In genomic region chr1:224666911-224667310, GRCh38 we compare ENCODE assay signal across 22 cellular contexts.
"Had no signal": no experiment of that assay in that cellular context is flagged by ENCODE, and none has a peak within 500 bp of the region (broad histone marks: within the 10 kb centered on the region; RNA-seq: fewer than 3 reads in every experiment).

No MANE protein-coding gene starts in this region.

- ATAC-seq: foreskin keratinocyte; left colon; left ventricle myocardium superior; natural killer cell treated with Interleukin-12 subunit alpha and Interleukin-12 subunit beta and Interleukin-15 and Interleukin-18, amount 100 ng/mL, for 72 hours; stimulated activated naive B cell treated with anti-CD40 and anti-IgM and Interleukin-4, amounts not matched to agents 10 μg/mL and 1 μg/mL and 100 μg/mL, for 72 hours had no signal

- H3K9ac ChIP-seq: neural progenitor cell had no signal

- H3K4me1 Mint-ChIP-seq: stimulated activated naive B cell treated with anti-CD40 and anti-IgM and Interleukin-4, amounts not matched to agents 10 μg/mL and 1 μg/mL and 100 μg/mL, for 72 hours had no signal

- DNase-seq: effector memory CD4-positive, alpha-beta T cell; foreskin keratinocyte; left colon; left ventricle myocardium superior; mesenchymal stem cell; midbrain; nucleus accumbens; ovary; sigmoid colon; stimulated activated CD4-positive, alpha-beta T cell treated with anti-CD3 and anti-CD28 coated beads, Interleukin-2, amount 100 ng/mL, for 24 hours; stimulated activated CD4-positive, alpha-beta T cell treated with anti-CD3 and anti-CD28 coated beads, Interleukin-4, amount 100 ng/mL, for 4 hours; stimulated activated naive B cell treated with anti-CD40 and anti-IgM and Interleukin-4, amounts not matched to agents 10 μg/mL and 1 μg/mL and 100 μg/mL, for 72 hours; stomach; substantia nigra; transverse colon had no signal

- H3K27me3 ChIP-seq: esophagus muscularis mucosa, neural progenitor cell, ovary, right atrium auricular region, sigmoid colon, stomach, transverse colon had no signal

- H3K9me3 Mint-ChIP-seq: natural killer cell treated with Interleukin-12 subunit alpha and Interleukin-12 subunit beta and Interleukin-15 and Interleukin-18, amount 100 ng/mL, for 72 hours; neural progenitor cell; stimulated activated naive B cell treated with anti-CD40 and anti-IgM and Interleukin-4, amounts not matched to agents 10 μg/mL and 1 μg/mL and 100 μg/mL, for 72 hours had no signal

- H3K4me3 ChIP-seq: esophagus muscularis mucosa, lung, neural progenitor cell, ovary, right atrium auricular region, sigmoid colon, skin epidermis, stomach, thoracic aorta, transverse colon had no signal

- H3K27ac Mint-ChIP-seq: natural killer cell treated with Interleukin-12 subunit alpha and Interleukin-12 subunit beta and Interleukin-15 and Interleukin-18, amount 100 ng/mL, for 72 hours; neural progenitor cell; stimulated activated naive B cell treated with anti-CD40 and anti-IgM and Interleukin-4, amounts not matched to agents 10 μg/mL and 1 μg/mL and 100 μg/mL, for 72 hours had no signal

- H3K36me3 ChIP-seq: esophagus muscularis mucosa, neural progenitor cell, ovary, right atrium auricular region, sigmoid colon, stomach, thoracic aorta, transverse colon had no signal

- H3K4me3 Mint-ChIP-seq: natural killer cell treated with Interleukin-12 subunit alpha and Interleukin-12 subunit beta and Interleukin-15 and Interleukin-18, amount 100 ng/mL, for 72 hours; neural progenitor cell; stimulated activated naive B cell treated with anti-CD40 and anti-IgM and Interleukin-4, amounts not matched to agents 10 μg/mL and 1 μg/mL and 100 μg/mL, for 72 hours had no signal

- H3K36me3 Mint-ChIP-seq: natural killer cell treated with Interleukin-12 subunit alpha and Interleukin-12 subunit beta and Interleukin-15 and Interleukin-18, amount 100 ng/mL, for 72 hours; neural progenitor cell; stimulated activated naive B cell treated with anti-CD40 and anti-IgM and Interleukin-4, amounts not matched to agents 10 μg/mL and 1 μg/mL and 100 μg/mL, for 72 hours had no signal

- H3K4me2 ChIP-seq: neural progenitor cell had no signal

- H3K9me3 ChIP-seq: esophagus muscularis mucosa, ovary, right atrium auricular region, sigmoid colon, stomach, thoracic aorta, transverse colon had no signal

- H2AFZ ChIP-seq: neural progenitor cell had no signal

- H3K27ac ChIP-seq: esophagus muscularis mucosa, foreskin keratinocyte, neural progenitor cell, ovary, right atrium auricular region, sigmoid colon, skin epidermis, stomach, thoracic aorta, transverse colon had no signal

- H3K4me1 ChIP-seq: esophagus muscularis mucosa, foreskin keratinocyte, neural progenitor cell, right atrium auricular region, sigmoid colon, stomach, transverse colon had no signal

- H3K27me3 Mint-ChIP-seq: stimulated activated naive B cell treated with anti-CD40 and anti-IgM and Interleukin-4, amounts not matched to agents 10 μg/mL and 1 μg/mL and 100 μg/mL, for 72 hours had no signal
